In the genomic region with DNA sequence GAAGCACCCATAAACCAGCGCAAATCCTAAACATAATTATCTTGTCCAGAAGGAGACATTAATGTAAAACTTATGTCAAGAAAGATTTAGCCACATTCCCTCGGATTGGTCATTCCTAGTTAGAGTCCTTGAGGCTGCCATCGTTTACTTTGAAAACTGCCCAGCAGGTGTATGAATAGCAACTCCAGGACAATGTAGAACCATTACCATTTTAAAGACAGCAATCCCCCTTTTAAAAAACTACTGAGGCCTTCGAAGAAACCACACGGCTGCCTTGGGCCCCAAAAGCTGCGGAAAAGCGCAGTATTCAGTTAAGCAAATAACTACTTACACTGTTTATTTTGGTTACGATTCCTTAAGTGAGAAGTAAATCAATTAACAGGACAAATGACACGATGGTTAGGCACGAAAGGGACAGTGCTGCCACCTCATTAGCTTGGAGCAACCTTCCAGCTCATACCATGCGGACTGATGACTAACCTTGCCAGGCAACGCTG, we compare ENCODE assay signal across 8 cellular contexts. TPM values are rescaled to one million over a fixed set of nuclear protein-coding genes. Genes with fewer than 3 reads are reported as not detected.
DNase-seq lines count a peak whose midpoint lies in the region; ATAC-seq and TF ChIP-seq lines count a peak whose summit lies in the region.

No MANE protein-coding gene starts in this region.

- no peak overlapping the region for H3K27ac Mint-ChIP-seq in natural killer cell
- no peak overlapping the region for H3K27ac Mint-ChIP-seq in natural killer cell treated with Interleukin-12 subunit alpha and Interleukin-12 subunit beta and Interleukin-15 and Interleukin-18, amount 100 ng/mL, for 72 hours
- peak overlapping the region; percentile 94 for H3K27ac Mint-ChIP-seq in dendritic cell treated with granulocyte-macrophage colony-stimulating factor and Interleukin-4, amounts not matched to agents 40 ng/mL and 50 ng/mL, for 4 days
- peak overlapping the region; percentile 96 for H3K27ac Mint-ChIP-seq in mesothelial cell of epicardium

- ATAC-seq in natural killer cell, result peak in 1 of 3 donors; percentile 20
- ATAC-seq in natural killer cell treated with Interleukin-12 subunit alpha and Interleukin-12 subunit beta and Interleukin-15 and Interleukin-18, amount 100 ng/mL, for 72 hours, result no peak
- ATAC-seq in HG03520 (IDR thresholded peaks at IDR 0.05; ENCODE audit: unreplicated experiment), result no peak

- H3K4me3 Mint-ChIP-seq in natural killer cell (peak overlapping the region; percentile 2), mesothelial cell of epicardium (peak overlapping the region; percentile 97)
- no peak overlapping the region for H3K4me3 Mint-ChIP-seq in natural killer cell treated with Interleukin-12 subunit alpha and Interleukin-12 subunit beta and Interleukin-15 and Interleukin-18, amount 100 ng/mL, for 72 hours
- peak overlapping the region; percentile 95 for H3K4me3 Mint-ChIP-seq in dendritic cell treated with granulocyte-macrophage colony-stimulating factor and Interleukin-4, amounts not matched to agents 40 ng/mL and 50 ng/mL, for 4 days

- DNase-seq in natural killer cell, result no peak
- no peak for DNase-seq in natural killer cell treated with Interleukin-12 subunit alpha and Interleukin-12 subunit beta and Interleukin-15 and Interleukin-18, amount 100 ng/mL, for 72 hours (ENCODE audit: low spot score)
- DNase-seq in mesothelial cell of epicardium (ENCODE audit: low spot score in 2 of 2, unreplicated experiment in 2 of 2), result no peak
- DNase-seq in activated effector memory CD4-positive, alpha-beta T cell treated with Interleukin-2 at 50 U/mL for 16 hours, result no peak
- no peak for DNase-seq in activated effector memory CD4-positive, alpha-beta T cell treated with anti-CD3 and anti-CD28 coated beads, Interleukin-2, amount 50 U/mL, for 16 hours
- no peak for DNase-seq in erythroblast (lab: John Stamatoyannopoulos, UW)

- no peak for TF ChIP-seq CTCF in natural killer cell (IDR thresholded peaks at IDR 0.05)
- TF ChIP-seq CTCF in mesothelial cell of epicardium (IDR thresholded peaks at IDR 0.05; ENCODE audit: unreplicated experiment), result no peak

- H3K4me1 Mint-ChIP-seq in natural killer cell, result peaks cover 8 to 16% of the 10 kb centered on the region in 2 donors
- H3K4me1 Mint-ChIP-seq in natural killer cell treated with Interleukin-12 subunit alpha and Interleukin-12 subunit beta and Interleukin-15 and Interleukin-18, amount 100 ng/mL, for 72 hours (ENCODE audit: low read depth in 2 of 2), result peaks cover 5 to 6% of the 10 kb centered on the region in 2 donors
- H3K4me1 Mint-ChIP-seq in dendritic cell treated with granulocyte-macrophage colony-stimulating factor and Interleukin-4, amounts not matched to agents 40 ng/mL and 50 ng/mL, for 4 days (ENCODE audit: low read depth), result peaks cover 55% of the 10 kb centered on the region
- peaks cover 17% of the 10 kb centered on the region for H3K4me1 Mint-ChIP-seq in mesothelial cell of epicardium

- peaks cover 30 to 39% of the 10 kb centered on the region in 2 donors for H3K27me3 Mint-ChIP-seq in natural killer cell (ENCODE audit: low read depth in 2 of 2)
- peaks cover 30 to 47% of the 10 kb centered on the region in 2 donors for H3K27me3 Mint-ChIP-seq in natural killer cell treated with Interleukin-12 subunit alpha and Interleukin-12 subunit beta and Interleukin-15 and Interleukin-18, amount 100 ng/mL, for 72 hours
- H3K27me3 Mint-ChIP-seq in dendritic cell treated with granulocyte-macrophage colony-stimulating factor and Interleukin-4, amounts not matched to agents 40 ng/mL and 50 ng/mL, for 4 days, result peaks cover 2% of the 10 kb centered on the region
- peaks cover 37% of the 10 kb centered on the region for H3K27me3 Mint-ChIP-seq in mesothelial cell of epicardium (ENCODE audit: low read depth)

- H3K9me3 Mint-ChIP-seq in natural killer cell (no peaks in the 10 kb centered on the region), mesothelial cell of epicardium (no peaks in the 10 kb centered on the region)
- H3K9me3 Mint-ChIP-seq in natural killer cell treated with Interleukin-12 subunit alpha and Interleukin-12 subunit beta and Interleukin-15 and Interleukin-18, amount 100 ng/mL, for 72 hours, result no peaks in the 10 kb centered on the region
- no peaks in the 10 kb centered on the region for H3K9me3 Mint-ChIP-seq in dendritic cell treated with granulocyte-macrophage colony-stimulating factor and Interleukin-4, amounts not matched to agents 40 ng/mL and 50 ng/mL, for 4 days

- no peaks in the 10 kb centered on the region for H3K36me3 Mint-ChIP-seq in natural killer cell
- peaks cover 5% of the 10 kb centered on the region for H3K36me3 Mint-ChIP-seq in natural killer cell treated with Interleukin-12 subunit alpha and Interleukin-12 subunit beta and Interleukin-15 and Interleukin-18, amount 100 ng/mL, for 72 hours
- peaks cover 6% of the 10 kb centered on the region for H3K36me3 Mint-ChIP-seq in dendritic cell treated with granulocyte-macrophage colony-stimulating factor and Interleukin-4, amounts not matched to agents 40 ng/mL and 50 ng/mL, for 4 days (ENCODE audit: low read depth)
- no peaks in the 10 kb centered on the region for H3K36me3 Mint-ChIP-seq in mesothelial cell of epicardium

- TF ChIP-seq POLR2A in erythroblast (IDR thresholded peaks at IDR 0.05; ENCODE audit: low read length), result no peak

- intact Hi-C loops in natural killer cell (cut with micrococcal nuclease), result no loop called here
- intact Hi-C loops in dendritic cell treated with granulocyte-macrophage colony-stimulating factor and Interleukin-4, amounts not matched to agents 40 ng/mL and 50 ng/mL, for 4 days (cut with micrococcal nuclease), result no loop called here

RNA-seq across cellular contexts. Expression of gene SGMS2, which starts 0.8 kb away (rescaled TPM):
- total RNA-seq in natural killer cell, result under 1 TPM; 0.16 to 0.98 (median 0.54) TPM
- under 1 TPM; 0.50 to 0.62 TPM for total RNA-seq in natural killer cell treated with Interleukin-12 subunit alpha and Interleukin-12 subunit beta and Interleukin-15 and Interleukin-18, amount 100 ng/mL, for 72 hours
- 7.5 to 9.8 TPM (median 9.2 TPM) in 3 replicates for total RNA-seq in mesothelial cell of epicardium

Comparison
In these comparisons a context has a peak if more than half of its experiments do, and no peak if none do; other contexts are left out.
1. H3K27ac Mint-ChIP-seq: peak in dendritic cell treated with granulocyte-macrophage colony-stimulating factor and Interleukin-4, amounts not matched to agents 40 ng/mL and 50 ng/mL, for 4 days (single experiment) and mesothelial cell of epicardium (single experiment); none in natural killer cell (0 of 2) and natural killer cell treated with Interleukin-12 subunit alpha and Interleukin-12 subunit beta and Interleukin-15 and Interleukin-18, amount 100 ng/mL, for 72 hours (0 of 2).